In the genomic region with DNA sequence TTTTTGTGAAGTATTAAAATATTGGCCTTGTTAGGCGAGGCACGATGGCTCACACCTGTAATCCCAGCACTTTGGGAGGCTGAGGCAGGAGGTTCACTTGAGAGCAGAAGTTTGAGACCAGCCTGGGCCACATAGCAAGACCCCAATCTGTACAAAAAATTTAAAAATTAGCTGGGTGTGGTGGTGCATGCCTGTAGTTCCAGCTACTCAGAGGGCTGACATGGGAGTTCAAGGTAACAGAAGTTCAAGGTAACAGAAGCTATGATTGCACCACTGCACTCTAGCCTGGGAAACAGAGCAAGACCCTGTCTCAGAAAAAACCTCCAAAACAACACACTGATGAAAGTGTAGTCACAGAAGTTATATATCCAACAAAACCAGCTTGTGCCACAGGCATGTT, we compare ENCODE assay signal across 1 cellular context.
TF ChIP-seq lines count a peak whose summit lies in the region.

No MANE protein-coding gene starts in this region.

TF ChIP-seq in HepG2, 621 proteins besides CTCF, POLR2A, EP300 and RAD21 (continued from another document):
- peak; percentile 99 for TF ChIP-seq ZNF121 (CRISPR knock-in tag; IDR thresholded peaks at IDR 0.05)
- peak; percentile 60; the same call in 1 of the 2 replicates for TF ChIP-seq NR2F6 (IDR thresholded peaks at IDR 0.05)
- peak; percentile 80 for TF ChIP-seq NR2F6 (CRISPR knock-in tag; IDR thresholded peaks at IDR 0.05)
- 0 out of 2 replicates have a peak, but pooled peaks have one; percentile 25 for TF ChIP-seq FOXA3 (CRISPR knock-in tag; IDR thresholded peaks at IDR 0.05)
- TF ChIP-seq, protein P1, sequence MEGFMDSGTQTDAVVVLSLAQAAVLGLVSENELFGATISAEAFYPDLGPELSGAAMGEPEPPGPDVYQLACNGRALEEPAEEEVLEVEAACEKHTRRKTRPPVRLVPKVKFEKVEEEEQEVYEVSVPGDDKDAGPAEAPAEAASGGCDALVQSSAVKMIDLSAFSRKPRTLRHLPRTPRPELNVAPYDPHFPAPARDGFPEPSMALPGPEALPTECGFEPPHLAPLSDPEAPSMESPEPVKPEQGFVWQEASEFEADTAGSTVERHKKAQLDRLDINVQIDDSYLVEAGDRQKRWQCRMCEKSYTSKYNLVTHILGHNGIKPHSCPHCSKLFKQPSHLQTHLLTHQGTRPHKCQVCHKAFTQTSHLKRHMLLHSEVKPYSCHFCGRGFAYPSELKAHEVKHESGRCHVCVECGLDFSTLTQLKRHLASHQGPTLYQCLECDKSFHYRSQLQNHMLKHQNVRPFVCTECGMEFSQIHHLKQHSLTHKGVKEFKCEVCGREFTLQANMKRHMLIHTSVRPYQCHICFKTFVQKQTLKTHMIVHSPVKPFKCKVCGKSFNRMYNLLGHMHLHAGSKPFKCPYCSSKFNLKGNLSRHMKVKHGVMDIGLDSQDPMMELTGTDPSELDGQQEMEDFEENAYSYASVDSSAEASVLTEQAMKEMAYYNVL (CRISPR knock-in tag; IDR thresholded peaks at IDR 0.05; ENCODE audit: borderline replicate concordance) = peak; percentile 47; the same call in 1 of the 2 replicates
- peak; percentile 34; the same call in 1 of the 2 replicates for TF ChIP-seq SOX5 (CRISPR knock-in tag; IDR thresholded peaks at IDR 0.05; ENCODE audit: borderline replicate concordance)
- no peak for TF ChIP-seq ZNF12 (CRISPR knock-in tag; IDR thresholded peaks at IDR 0.05)
- TF ChIP-seq SPEN (CRISPR knock-in tag; IDR thresholded peaks at IDR 0.05; ENCODE audit: low read depth) = 0 out of 2 replicates have a peak, but pooled peaks have one; percentile 23
- TF ChIP-seq, protein P2, sequence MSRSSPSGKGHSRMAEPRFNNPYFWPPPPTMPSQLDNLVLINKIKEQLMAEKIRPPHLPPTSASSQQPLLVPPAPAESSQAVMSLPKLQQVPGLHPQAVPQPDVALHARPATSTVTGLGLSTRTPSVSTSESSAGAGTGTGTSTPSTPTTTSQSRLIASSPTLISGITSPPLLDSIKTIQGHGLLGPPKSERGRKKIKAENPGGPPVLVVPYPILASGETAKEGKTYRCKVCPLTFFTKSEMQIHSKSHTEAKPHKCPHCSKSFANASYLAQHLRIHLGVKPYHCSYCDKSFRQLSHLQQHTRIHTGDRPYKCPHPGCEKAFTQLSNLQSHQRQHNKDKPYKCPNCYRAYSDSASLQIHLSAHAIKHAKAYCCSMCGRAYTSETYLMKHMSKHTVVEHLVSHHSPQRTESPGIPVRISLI (CRISPR knock-in tag; IDR thresholded peaks at IDR 0.05; ENCODE audit: borderline replicate concordance) = peak; percentile 39; the same call in 1 of the 2 replicates
- peak; percentile 71 for TF ChIP-seq TEAD3 (CRISPR knock-in tag; optimal IDR thresholded peaks at IDR 0.05; ENCODE audit: borderline replicate concordance)
- no peak for TF ChIP-seq PAWR (CRISPR knock-in tag; IDR thresholded peaks at IDR 0.05; ENCODE audit: borderline replicate concordance)
- peak; percentile 92 for TF ChIP-seq RARA (CRISPR knock-in tag; IDR thresholded peaks at IDR 0.05)
- no peak for TF ChIP-seq MXD4 (CRISPR knock-in tag; IDR thresholded peaks at IDR 0.05)
- TF ChIP-seq SAP130 (CRISPR knock-in tag; IDR thresholded peaks at IDR 0.05; ENCODE audit: low read depth) = peak; percentile 38; the same call in 1 of the 2 replicates
- no peak for TF ChIP-seq MLLT10 (CRISPR knock-in tag; IDR thresholded peaks at IDR 0.05)
- TF ChIP-seq SRF (IDR thresholded peaks at IDR 0.05; ENCODE audit: low read depth, low read length) = no peak
- no peak for TF ChIP-seq ZNF333 (CRISPR knock-in tag; IDR thresholded peaks at IDR 0.05; ENCODE audit: borderline replicate concordance)
- peak; percentile 62; the same call in 1 of the 2 replicates for TF ChIP-seq ESRRA (CRISPR knock-in tag; IDR thresholded peaks at IDR 0.05; ENCODE audit: low read depth)
- TF ChIP-seq GFI1 (CRISPR knock-in tag; IDR thresholded peaks at IDR 0.05; ENCODE audit: borderline replicate concordance) = 0 out of 2 replicates have a peak, but pooled peaks have one; percentile 46
- peak; percentile 66; the same call in 1 of the 2 replicates for TF ChIP-seq NCOR1 (IDR thresholded peaks at IDR 0.05; ENCODE audit: borderline replicate concordance, low read length)
- peak; percentile 57 for TF ChIP-seq FOXO1 (CRISPR knock-in tag; IDR thresholded peaks at IDR 0.05)
- TF ChIP-seq, protein P3, sequence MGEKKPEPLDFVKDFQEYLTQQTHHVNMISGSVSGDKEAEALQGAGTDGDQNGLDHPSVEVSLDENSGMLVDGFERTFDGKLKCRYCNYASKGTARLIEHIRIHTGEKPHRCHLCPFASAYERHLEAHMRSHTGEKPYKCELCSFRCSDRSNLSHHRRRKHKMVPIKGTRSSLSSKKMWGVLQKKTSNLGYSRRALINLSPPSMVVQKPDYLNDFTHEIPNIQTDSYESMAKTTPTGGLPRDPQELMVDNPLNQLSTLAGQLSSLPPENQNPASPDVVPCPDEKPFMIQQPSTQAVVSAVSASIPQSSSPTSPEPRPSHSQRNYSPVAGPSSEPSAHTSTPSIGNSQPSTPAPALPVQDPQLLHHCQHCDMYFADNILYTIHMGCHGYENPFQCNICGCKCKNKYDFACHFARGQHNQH (CRISPR knock-in tag; IDR thresholded peaks at IDR 0.05) = 0 out of 2 replicates have a peak, but pooled peaks have one; percentile 34
- 0 out of 4 replicates have a peak, but pooled peaks of 1 of the 2 experiments have one; percentile 39 for TF ChIP-seq NR2F1 (CRISPR knock-in tag; IDR thresholded peaks at IDR 0.05)
- peak; percentile 67 for TF ChIP-seq POGZ (CRISPR knock-in tag; IDR thresholded peaks at IDR 0.05)
- TF ChIP-seq MED1 (CRISPR knock-in tag; IDR thresholded peaks at IDR 0.05) = 0 out of 2 replicates have a peak, but pooled peaks have one; percentile 17
- peak; percentile 81 for TF ChIP-seq ZMYM3 (CRISPR knock-in tag; IDR thresholded peaks at IDR 0.05)
- 0 out of 2 replicates have a peak, but pooled peaks have one; percentile 36 for TF ChIP-seq ZNF772 (CRISPR knock-in tag; IDR thresholded peaks at IDR 0.05)
- TF ChIP-seq HOXD1 (CRISPR knock-in tag; IDR thresholded peaks at IDR 0.05) = no peak
- TF ChIP-seq CEBPG (CRISPR knock-in tag; IDR thresholded peaks at IDR 0.05) = peak; percentile 74
- no peak for TF ChIP-seq MAZ (IDR thresholded peaks at IDR 0.05; ENCODE audit: borderline replicate concordance, low read depth, low read length)
- no peak for TF ChIP-seq MAZ (CRISPR knock-in tag; IDR thresholded peaks at IDR 0.05; ENCODE audit: low read depth)
- TF ChIP-seq NCOA2 (CRISPR knock-in tag; IDR thresholded peaks at IDR 0.05) = peak; percentile 51
- TF ChIP-seq SP2 (CRISPR knock-in tag; IDR thresholded peaks at IDR 0.05) = no peak
- peak; percentile 79 for TF ChIP-seq RXRB (CRISPR knock-in tag; IDR thresholded peaks at IDR 0.05; ENCODE audit: borderline replicate concordance)
- 0 out of 2 replicates have a peak, but pooled peaks have one; percentile 21 for TF ChIP-seq PPARG (CRISPR knock-in tag; conservative IDR thresholded peaks at IDR 0.05)
- TF ChIP-seq, protein P4, sequence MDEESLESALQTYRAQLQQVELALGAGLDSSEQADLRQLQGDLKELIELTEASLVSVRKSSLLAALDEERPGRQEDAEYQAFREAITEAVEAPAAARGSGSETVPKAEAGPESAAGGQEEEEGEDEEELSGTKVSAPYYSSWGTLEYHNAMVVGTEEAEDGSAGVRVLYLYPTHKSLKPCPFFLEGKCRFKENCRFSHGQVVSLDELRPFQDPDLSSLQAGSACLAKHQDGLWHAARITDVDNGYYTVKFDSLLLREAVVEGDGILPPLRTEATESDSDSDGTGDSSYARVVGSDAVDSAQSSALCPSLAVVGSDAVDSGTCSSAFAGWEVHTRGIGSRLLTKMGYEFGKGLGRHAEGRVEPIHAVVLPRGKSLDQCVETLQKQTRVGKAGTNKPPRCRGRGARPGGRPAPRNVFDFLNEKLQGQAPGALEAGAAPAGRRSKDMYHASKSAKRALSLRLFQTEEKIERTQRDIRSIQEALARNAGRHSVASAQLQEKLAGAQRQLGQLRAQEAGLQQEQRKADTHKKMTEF (CRISPR knock-in tag; IDR thresholded peaks at IDR 0.05) = peak; percentile 37; the same call in 1 of the 2 replicates
- no peak for TF ChIP-seq TCF7 (IDR thresholded peaks at IDR 0.05; ENCODE audit: low read depth)
- 0 out of 2 replicates have a peak, but pooled peaks have one; percentile 26 for TF ChIP-seq ZNF556 (CRISPR knock-in tag; IDR thresholded peaks at IDR 0.05; ENCODE audit: borderline replicate concordance)
- peak; percentile 74 for TF ChIP-seq SKI (IDR thresholded peaks at IDR 0.05; ENCODE audit: partially characterized antibody)
- peak; percentile 80 for TF ChIP-seq CEBPB (IDR thresholded peaks at IDR 0.05; ENCODE audit: borderline replicate concordance, low read depth, low read length)
